Comparison of ENCODE assay signal across 25 cellular contexts in the genomic region with DNA sequence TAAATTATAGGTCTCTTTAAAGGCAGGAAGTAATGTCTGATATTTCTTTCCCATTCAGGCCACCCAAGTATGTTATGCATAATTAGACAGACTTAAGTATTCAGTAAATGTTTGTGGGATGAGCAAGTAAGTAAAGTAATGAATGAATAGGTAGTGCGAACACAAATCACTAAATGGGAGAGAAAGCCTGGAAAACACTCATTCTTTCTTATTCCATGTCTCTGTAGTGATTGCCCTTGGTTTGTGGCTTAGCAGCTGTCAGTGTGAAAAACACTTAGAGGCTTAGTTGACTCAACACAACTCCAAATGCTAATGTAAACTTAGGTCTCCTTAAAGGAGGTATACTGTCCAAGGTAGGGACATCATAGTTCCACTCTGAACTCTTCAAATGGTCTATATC.
"Had no signal": no experiment of that assay in that cellular context is flagged by ENCODE, and none has a peak within 500 bp of the region (broad histone marks: within the 10 kb centered on the region; RNA-seq: fewer than 3 reads in every experiment).

No MANE protein-coding gene starts in this region.

- H3K27ac ChIP-seq: coronary artery, esophagus muscularis mucosa, left lung, prostate gland, sigmoid colon, testis, tibial artery, upper lobe of left lung had no signal

- H3K9me3 Mint-ChIP-seq: nephron progenitor cell; stimulated activated effector memory CD8-positive, alpha-beta T cell treated with anti-CD3 and anti-CD28 coated beads, Interleukin-12 subunit alpha, Interleukin-12 subunit beta, amount 100 ng/mL, for 72 hours had no signal

- H3K27ac Mint-ChIP-seq: naive thymus-derived CD4-positive, alpha-beta T cell; nephron progenitor cell; stimulated activated effector memory CD8-positive, alpha-beta T cell treated with anti-CD3 and anti-CD28 coated beads, Interleukin-12 subunit alpha, Interleukin-12 subunit beta, amount 100 ng/mL, for 72 hours had no signal

- H3K27me3 ChIP-seq: esophagus muscularis mucosa, left lung, sigmoid colon, testis, tibial artery, upper lobe of left lung had no signal

- H3K36me3 Mint-ChIP-seq: naive thymus-derived CD4-positive, alpha-beta T cell; stimulated activated effector memory CD8-positive, alpha-beta T cell treated with anti-CD3 and anti-CD28 coated beads, Interleukin-12 subunit alpha, Interleukin-12 subunit beta, amount 100 ng/mL, for 72 hours had no signal

- H3K4me3 Mint-ChIP-seq: naive thymus-derived CD4-positive, alpha-beta T cell; nephron progenitor cell; stimulated activated effector memory CD8-positive, alpha-beta T cell treated with anti-CD3 and anti-CD28 coated beads, Interleukin-12 subunit alpha, Interleukin-12 subunit beta, amount 100 ng/mL, for 72 hours had no signal

- H3K4me1 Mint-ChIP-seq: naive thymus-derived CD4-positive, alpha-beta T cell; nephron progenitor cell; stimulated activated effector memory CD8-positive, alpha-beta T cell treated with anti-CD3 and anti-CD28 coated beads, Interleukin-12 subunit alpha, Interleukin-12 subunit beta, amount 100 ng/mL, for 72 hours had no signal

- H3K4me3 ChIP-seq: coronary artery, esophagus muscularis mucosa, left lung, prostate gland, sigmoid colon, testis, tibial artery, upper lobe of left lung had no signal

- DNase-seq: dermis blood vessel endothelial cell; effector memory CD4-positive, alpha-beta T cell; foreskin melanocyte; glutamatergic neuron; hypothalamus; left cardiac atrium; left lung; mesendoderm; midbrain; naive thymus-derived CD4-positive, alpha-beta T cell; nephron progenitor cell; nucleus accumbens; right cardiac atrium; sigmoid colon; stimulated activated CD4-positive, alpha-beta T cell treated with anti-CD3 and anti-CD28 coated beads, Interleukin-2, amount 100 ng/mL, for 24 hours; stimulated activated CD4-positive, alpha-beta T cell treated with anti-CD3 and anti-CD28 coated beads, Interleukin-4, amount 100 ng/mL, for 24 hours; stimulated activated naive CD4-positive, alpha-beta T cell treated with Interleukin-2 at 50 U/mL for 16 hours; substantia nigra; testis; tibial artery; upper lobe of left lung had no signal

- H3K9me3 ChIP-seq: esophagus muscularis mucosa, left lung, prostate gland, sigmoid colon, testis, tibial artery, upper lobe of left lung had no signal

- H3K36me3 ChIP-seq: esophagus muscularis mucosa, left lung, prostate gland, sigmoid colon, tibial artery, upper lobe of left lung had no signal

- H3K4me1 ChIP-seq: left lung, prostate gland, sigmoid colon, testis, tibial artery, upper lobe of left lung had no signal

- ATAC-seq: left cardiac atrium; left lung; naive thymus-derived CD4-positive, alpha-beta T cell; right cardiac atrium; stimulated activated effector memory CD8-positive, alpha-beta T cell treated with anti-CD3 and anti-CD28 coated beads, Interleukin-12 subunit alpha, Interleukin-12 subunit beta, amount 100 ng/mL, for 72 hours had no signal
